Comparison of ENCODE assay signal across 23 cellular contexts in genomic region chr16:13186813-13187212, GRCh38.
DNase-seq lines count a peak whose midpoint lies in the region; ATAC-seq, FAIRE-seq and TF ChIP-seq lines count a peak whose summit lies in the region.
"Had no signal": no experiment of that assay in that cellular context is flagged by ENCODE, and none has a peak within 500 bp of the region (broad histone marks: within the 10 kb centered on the region; RNA-seq: fewer than 3 reads in every experiment).

No MANE protein-coding gene starts in this region.

- ATAC-seq in GM12878, result peak; percentile 46; the same call in 2 of the 3 replicates
- no peak for ATAC-seq in activated CD8-positive, alpha-beta T cell treated with anti-CD3 and anti-CD28 coated beads for 36 hours
- ATAC-seq: activated CD8-positive, alpha-beta T cell treated with anti-CD3 and anti-CD28 coated beads, Interleukin-2, amount 10 ng/mL, durations not matched to agents 7 days and 5 days; left lung had no signal

- 0 out of 2 replicates have a peak, but pooled peaks have one; percentile 23 for TF ChIP-seq RAD21 in GM12878 (IDR thresholded peaks at IDR 0.05; ENCODE audit: insufficient read depth, low read depth, low read length)

- peaks cover 5% of the 10 kb centered on the region for H3K9me3 Mint-ChIP-seq in activated CD8-positive, alpha-beta T cell treated with anti-CD3 and anti-CD28 coated beads for 36 hours
- H3K9me3 Mint-ChIP-seq: nephron had no signal

- no peaks in the 10 kb centered on the region for H3K4me1 Mint-ChIP-seq in activated CD8-positive, alpha-beta T cell treated with anti-CD3 and anti-CD28 coated beads for 36 hours (ENCODE audit: low read depth)
- H3K4me1 Mint-ChIP-seq: nephron had no signal

- H3K9ac ChIP-seq in GM12878 (ENCODE audit: control insufficient read depth, insufficient read depth, low read length), result no peak overlapping the region
- H3K9ac ChIP-seq: KMS-11, parathyroid adenoma had no signal

- POLR2A ChIA-PET in GM12878 (lab: Charles Lee), result no interaction called here
- POLR2A ChIA-PET in activated CD8-positive, alpha-beta T cell treated with anti-CD3 and anti-CD28 coated beads for 36 hours (lab: Charles Lee), result no interaction called here

- no peak overlapping the region for H3K4me3 Mint-ChIP-seq in activated CD8-positive, alpha-beta T cell treated with anti-CD3 and anti-CD28 coated beads for 36 hours
- H3K4me3 Mint-ChIP-seq: activated CD8-positive, alpha-beta T cell treated with anti-CD3 and anti-CD28 coated beads, Interleukin-2, amount 10 ng/mL, durations not matched to agents 7 days and 5 days; activated T-cell treated with anti-CD3 and anti-CD28 coated beads, Interleukin-2, amount 50 U/mL, for 24 hours; nephron had no signal

- FAIRE-seq in D721Med (lab: Jason Lieb, UNC) (no peak), GM12878 (lab: Jason Lieb, UNC) (no peak)
- FAIRE-seq: bronchial epithelial cell had no signal

- TF ChIP-seq POLR2A in GM12878 (IDR thresholded peaks at IDR 0.05; ENCODE audit: low read depth, low read length), result no peak

- no peaks in the 10 kb centered on the region for H3K27me3 ChIP-seq in GM12878 (replicated peaks in 1 of 2; ENCODE audit: control insufficient read depth in 2 of 2, insufficient read depth in 2 of 2, low read length in 1 of 2)
- H3K27me3 ChIP-seq: left lung, suprapubic skin had no signal

- no peaks in the 10 kb centered on the region for H4K20me1 ChIP-seq in GM12878 (ENCODE audit: control insufficient read depth, insufficient read depth)

- no peaks in the 10 kb centered on the region for H3K9me3 ChIP-seq in GM12878 (replicated peaks; ENCODE audit: control insufficient read depth, insufficient read depth, low read length)
- H3K9me3 ChIP-seq: left lung, suprapubic skin had no signal

- DNase-seq in D721Med (ENCODE audit: insufficient read length, low spot score) (no peak), HuH-7 (ENCODE audit: low spot score) (peak; percentile 7), GM12878 (ENCODE audit: low read depth, low spot score) (no peak), left kidney (ENCODE audit: low read depth, low spot score) (peak; percentile 35), putamen (ENCODE audit: low spot score) (no peak), DMS53 (lab: John Stamatoyannopoulos, UW) (no peak)
- DNase-seq in NK-92 treated with Interleukin-12 subunit alpha and Interleukin-12 subunit beta, amount 100 ng/mL, for 24 hours (lab: John Stamatoyannopoulos, UW), result no peak
- no peak for DNase-seq in activated CD8-positive, alpha-beta T cell treated with anti-CD3 and anti-CD28 coated beads for 36 hours
- DNase-seq: activated CD4-positive, CD25-positive, alpha-beta regulatory T cell treated with anti-CD3 and anti-CD28 coated beads, Interleukin-2, amount 50 U/mL, for 72 hours; activated CD8-positive, alpha-beta T cell treated with anti-CD3 and anti-CD28 coated beads, Interleukin-2, amount 10 ng/mL, durations not matched to agents 7 days and 5 days; activated naive CD4-positive, alpha-beta T cell; activated T-cell treated with anti-CD3 and anti-CD28 coated beads, Interleukin-2, amount 50 U/mL, for 24 hours; C1 segment of cervical spinal cord; glutamatergic neuron; left lung; NCI-H1048; NCI-H2081 had no signal

- TF ChIP-seq CTCF in D721Med (IDR thresholded peaks at IDR 0.05; ENCODE audit: insufficient read depth, missing control alignments), result peak; percentile 13
- TF ChIP-seq CTCF in GM12878 (IDR thresholded peaks at IDR 0.05 in 2 of 3, conservative IDR thresholded peaks at IDR 0.05 in 1 of 3; ENCODE audit: control insufficient read depth in 2 of 3, extremely low read depth in 1 of 3, insufficient read depth in 1 of 3, low read depth in 3 of 3, low read length in 3 of 3), result no peak
- TF ChIP-seq CTCF in activated CD8-positive, alpha-beta T cell treated with anti-CD3 and anti-CD28 coated beads for 36 hours (IDR thresholded peaks at IDR 0.05), result no peak

- H3K36me3 Mint-ChIP-seq in activated CD8-positive, alpha-beta T cell treated with anti-CD3 and anti-CD28 coated beads for 36 hours (ENCODE audit: low read depth), result no peaks in the 10 kb centered on the region

- WGBS in GM12878 (ENCODE audit: insufficient coverage, insufficient replicate concordance, low lambda C conversion rate, missing lambda C conversion rate), result 25% methylated on average over 5 of the region's 5 CpGs

- H3K4me2 ChIP-seq in GM12878 (ENCODE audit: control insufficient read depth, insufficient read depth), result no peak overlapping the region
- H3K4me2 ChIP-seq: KMS-11 had no signal

- intact Hi-C loops in GM12878 (cut with micrococcal nuclease; ENCODE audit: unreplicated experiment), result no loop called here
- intact Hi-C loops in activated CD8-positive, alpha-beta T cell treated with anti-CD3 and anti-CD28 coated beads for 36 hours (cut with micrococcal nuclease), result no loop called here

- no peaks in the 10 kb centered on the region for H3K79me2 ChIP-seq in GM12878 (ENCODE audit: control insufficient read depth, insufficient read depth, low read length)
- H3K79me2 ChIP-seq: parathyroid adenoma had no signal

- no TSS peak for BruUV-seq in GM12878 (replicated peaks; lab: Mats Ljungman, UMichigan)

- RAD21 ChIA-PET in GM12878 (lab: Charles Lee; ENCODE audit: unreplicated experiment), result interaction anchor here (1.1 to 1.6 kb wide), 2 partner anchors 9 to 177 kb away, joined by 3 to 4 read pairs; no protein-coding TSS in a partner anchor

- H3K27me3 Mint-ChIP-seq in activated CD8-positive, alpha-beta T cell treated with anti-CD3 and anti-CD28 coated beads for 36 hours, result peaks cover 7% of the 10 kb centered on the region
- H3K27me3 Mint-ChIP-seq: activated T-cell treated with anti-CD3 and anti-CD28 coated beads, Interleukin-2, amount 50 U/mL, for 24 hours had no signal

- CTCF ChIA-PET in GM12878 (lab: Yijun Ruan, JAX), result interaction anchor here (0.8 kb wide), 2 partner anchors 130 to 205 kb away, joined by 3 read pairs; no protein-coding TSS in a partner anchor
- CTCF ChIA-PET in activated CD8-positive, alpha-beta T cell treated with anti-CD3 and anti-CD28 coated beads for 36 hours (lab: Charles Lee), result no interaction called here

- no peak overlapping the region for H2AFZ ChIP-seq in GM12878 (ENCODE audit: control insufficient read depth, low read depth, low read length)
- H2AFZ ChIP-seq: parathyroid adenoma had no signal

- H3K27ac ChIP-seq in GM12878 (ENCODE audit: control insufficient read depth, insufficient read depth), result no peak overlapping the region
- H3K27ac ChIP-seq: coronary artery, KMS-11, left lung, parathyroid adenoma, suprapubic skin had no signal

- H3K4me1 ChIP-seq in GM12878 (ENCODE audit: control insufficient read depth, insufficient read depth, low read length), result no peaks in the 10 kb centered on the region
- H3K4me1 ChIP-seq: left lung, parathyroid adenoma, suprapubic skin had no signal

- H3K27ac Mint-ChIP-seq in activated CD8-positive, alpha-beta T cell treated with anti-CD3 and anti-CD28 coated beads for 36 hours, result no peak overlapping the region
- H3K27ac Mint-ChIP-seq: activated CD8-positive, alpha-beta T cell treated with anti-CD3 and anti-CD28 coated beads, Interleukin-2, amount 10 ng/mL, durations not matched to agents 7 days and 5 days; activated T-cell treated with anti-CD3 and anti-CD28 coated beads, Interleukin-2, amount 50 U/mL, for 24 hours; nephron had no signal

- H3K36me3 ChIP-seq in GM12878 (ENCODE audit: control insufficient read depth in 2 of 2, insufficient read depth in 2 of 2, low read length in 1 of 2), result no peaks in the 10 kb centered on the region
- H3K36me3 ChIP-seq: left lung, suprapubic skin had no signal

- SMC1A ChIA-PET in GM12878 (lab: Charles Lee; ENCODE audit: uncharacterized antibody, unreplicated experiment), result interaction anchor here (0.6 to 1.9 kb wide), 5 partner anchors 10 to 288 kb away, joined by 3 to 7 read pairs (median 4); no protein-coding TSS in a partner anchor

- TF ChIP-seq EP300 in GM12878 (IDR thresholded peaks at IDR 0.05; ENCODE audit: borderline replicate concordance in 1 of 2, control insufficient read depth in 1 of 2, low read depth in 2 of 2, low read length in 2 of 2), result no peak

- in situ Hi-C loops in GM12878 (cut with MboI), result no loop called here

- no peak overlapping the region for H3K4me3 ChIP-seq in GM12878
- H3K4me3 ChIP-seq: coronary artery, left lung, suprapubic skin had no signal

TF ChIP-seq in GM12878, 131 proteins besides CTCF, POLR2A, EP300 and RAD21:
- no peak for TF ChIP-seq CHD4 (IDR thresholded peaks at IDR 0.05)
- no peak for TF ChIP-seq ZNF274 (IDR thresholded peaks at IDR 0.05; ENCODE audit: insufficient read depth, insufficient read length)

Comparison
In these comparisons a context has a peak if more than half of its experiments do, and no peak if none do; other contexts are left out.
1. DNase-seq: peak in HuH-7 (single experiment) and left kidney (single experiment); none in D721Med (single experiment), GM12878 (single experiment), NK-92 treated with Interleukin-12 subunit alpha and Interleukin-12 subunit beta, amount 100 ng/mL, for 24 hours (single experiment), putamen (single experiment), DMS53 (single experiment) and activated CD8-positive, alpha-beta T cell treated with anti-CD3 and anti-CD28 coated beads for 36 hours (single experiment).